ENCODE assay signal across 8 cellular contexts in the genomic region with DNA sequence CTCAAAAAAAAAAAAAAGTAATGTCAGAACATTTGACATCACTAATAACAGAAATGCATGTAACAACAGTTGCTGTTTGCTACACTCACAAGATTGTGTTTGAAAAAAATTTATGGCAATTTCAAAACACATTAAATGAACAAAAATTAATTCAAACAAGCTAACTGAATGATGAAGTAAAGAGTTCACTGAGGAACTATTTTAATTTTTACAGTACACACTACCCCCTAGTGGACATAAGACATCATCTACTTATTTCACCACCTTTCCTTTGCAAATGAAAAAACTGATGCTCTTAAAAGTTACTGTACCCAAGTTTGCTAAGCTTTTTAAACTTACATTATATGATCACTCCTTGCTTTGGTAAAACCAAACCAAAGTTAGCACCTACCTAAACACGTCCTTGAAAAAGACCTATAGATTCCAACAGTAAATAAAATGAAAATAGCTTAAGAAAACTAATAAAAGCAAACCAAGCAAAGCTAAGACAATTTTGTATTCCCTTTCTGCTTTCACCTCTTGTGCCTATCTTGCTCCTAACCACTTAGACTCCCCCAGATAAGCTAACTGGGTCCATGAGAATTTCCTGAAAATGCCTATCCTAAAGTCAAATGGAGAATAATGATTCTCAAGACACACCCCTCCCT. TPM values are rescaled to one million over a fixed set of nuclear protein-coding genes. Genes with fewer than 3 reads are reported as not detected.
DNase-seq lines count a peak whose midpoint lies in the region; ATAC-seq and TF ChIP-seq lines count a peak whose summit lies in the region.

No MANE protein-coding gene starts in this region.

- H3K27ac Mint-ChIP-seq in CD4-positive, alpha-beta T cell = peak overlapping the region; percentile 31

- H3K27me3 ChIP-seq in CD4-positive, alpha-beta T cell (ENCODE audit: control insufficient read depth, insufficient read depth, low read length) = no peaks in the 10 kb centered on the region
- H3K27me3 ChIP-seq in GM23248 (replicated peaks; ENCODE audit: insufficient read depth) = no peaks in the 10 kb centered on the region
- no peaks in the 10 kb centered on the region for H3K27me3 ChIP-seq in lower lobe of right lung (ENCODE audit: low read depth)

- H3K36me3 ChIP-seq in GM23248 (ENCODE audit: low read depth) (no peaks in the 10 kb centered on the region), lower lobe of right lung (no peaks in the 10 kb centered on the region)

- H3K9me3 Mint-ChIP-seq in CD4-positive, alpha-beta T cell = no peaks in the 10 kb centered on the region

- H3K9me2 ChIP-seq in GM23248 (ENCODE audit: insufficient read depth) = no peaks in the 10 kb centered on the region

- POLR2A ChIA-PET in CD4-positive, alpha-beta T cell (lab: Charles Lee) = interaction anchor here (0.8 to 2.4 kb wide), 8 partner anchors 9 to 490 kb away, joined by 3 to 18 read pairs (median 5); a partner anchor contains a TSS

- 0 to 2% methylated on average over 1 of the region's 1 CpG for WGBS in GM23248 (ENCODE audit: low coverage in 1 of 2, low lambda C conversion rate in 2 of 2, missing lambda C conversion rate in 2 of 2), 2 experiments

- H3K27ac ChIP-seq in CD4-positive, alpha-beta T cell (ENCODE audit: low read depth, low read length) = no peak overlapping the region
- H3K27ac ChIP-seq in GM23248 = 0 out of 2 replicates have a peak overlapping the region, but pooled peaks have one; percentile 0
- H3K27ac ChIP-seq in lower lobe of right lung = no peak overlapping the region

- peak overlapping the region; percentile 5 for H3K4me3 Mint-ChIP-seq in CD4-positive, alpha-beta T cell

- peaks cover 2% of the 10 kb centered on the region for H3K36me3 Mint-ChIP-seq in CD4-positive, alpha-beta T cell (ENCODE audit: low read depth)

- TF ChIP-seq CTCF in CD4-positive, alpha-beta T cell (IDR thresholded peaks at IDR 0.05) = peak; percentile 76
- peak; percentile 71 for TF ChIP-seq CTCF in lower lobe of right lung (IDR thresholded peaks at IDR 0.05)

- H3K4me1 Mint-ChIP-seq in CD4-positive, alpha-beta T cell (ENCODE audit: low read depth) = peaks cover 91% of the 10 kb centered on the region

- peaks cover 32% of the 10 kb centered on the region for H3F3A ChIP-seq in GM23248 (ENCODE audit: insufficient read depth)

- H3K4me3 ChIP-seq in GM23248 = peak overlapping the region; percentile 46
- H3K4me3 ChIP-seq in lower lobe of right lung = no peak overlapping the region

- H4K20me1 ChIP-seq in GM23248 (ENCODE audit: insufficient read depth) = peaks cover 7% of the 10 kb centered on the region; the same call in 1 of the 2 replicates

- H2AFZ ChIP-seq in GM23248 = no peak overlapping the region

- no peaks in the 10 kb centered on the region for H3K9me3 ChIP-seq in CD4-positive, alpha-beta T cell (ENCODE audit: control insufficient read depth, low read length)
- H3K9me3 ChIP-seq in GM23248 (ENCODE audit: low read depth) = no peaks in the 10 kb centered on the region
- no peaks in the 10 kb centered on the region for H3K9me3 ChIP-seq in lower lobe of right lung

- peak overlapping the region; percentile 53 for H3K4me2 ChIP-seq in GM23248 (ENCODE audit: unreplicated experiment)

- H3K9ac ChIP-seq in GM23248 = peak overlapping the region; percentile 39

- no peak for DNase-seq in CD4-positive, alpha-beta T cell
- DNase-seq in GM23248 (peak; percentile 75), NCI-H82 treated with DMSO at 0.1 percent for 48 hours (lab: John Stamatoyannopoulos, UW; ENCODE audit: unreplicated experiment) (peak; percentile 41), lower lobe of right lung (no peak)
- DNase-seq in central memory CD4-positive, alpha-beta T cell = peak; percentile 43

- peaks cover 52% of the 10 kb centered on the region for H3K4me1 ChIP-seq in GM23248 (ENCODE audit: insufficient read depth)
- peaks cover 59% of the 10 kb centered on the region for H3K4me1 ChIP-seq in lower lobe of right lung

- H3K79me2 ChIP-seq in GM23248 (ENCODE audit: insufficient read depth) = peaks cover 100% of the 10 kb centered on the region

- ATAC-seq in CD4-positive, alpha-beta T cell (ENCODE audit: poor library complexity) = peak; percentile 74
- ATAC-seq in lower lobe of right lung (peak; percentile 58 to 74), GM18520 (IDR thresholded peaks at IDR 0.05; ENCODE audit: unreplicated experiment) (no peak), GM21576 (IDR thresholded peaks at IDR 0.05; ENCODE audit: unreplicated experiment) (no peak), HG03159 (IDR thresholded peaks at IDR 0.05; ENCODE audit: unreplicated experiment) (no peak)

- in situ Hi-C loops in GM23248 (cut with MboI) = no loop called here

- intact Hi-C loops in CD4-positive, alpha-beta T cell (cut with DNase I, micrococcal nuclease) = loop anchor here (1.0 to 10.0 kb wide), 5 partner anchors 322 to 632 kb away; a partner anchor contains a TSS
- intact Hi-C loops in lower lobe of right lung (cut with DNase I) = no loop called here

- no peaks in the 10 kb centered on the region for H3K27me3 Mint-ChIP-seq in CD4-positive, alpha-beta T cell

- CTCF ChIA-PET in CD4-positive, alpha-beta T cell (lab: Charles Lee) = interaction anchor here (0.6 to 2.6 kb wide), 18 partner anchors 9 to 634 kb away, joined by 3 to 13 read pairs (median 5); a partner anchor contains a TSS

RNA-seq across cellular contexts. Expression of a gene that starts 22.2 kb away (rescaled TPM):
- total RNA-seq in CD4-positive, alpha-beta T cell = 100 to 1,000 TPM in 1 of 2 experiments, 10 to 100 TPM in 1; 89.8 to 101 TPM
- 30.2 and 104 TPM in 2 replicates for total RNA-seq in GM23248 (2014; rRNA removed; shearing (Covaris generic))
- polyA plus RNA-seq in GM23248 (2016; fragmentation: Nextera tagmentation; extraction: Ambion mirVana) = 175 and 178 TPM in 2 replicates
- total RNA-seq in lower lobe of right lung = 65.7 TPM

RNA-seq across cellular contexts. Expression of a gene that starts 41.8 kb away (rescaled TPM):
- total RNA-seq in CD4-positive, alpha-beta T cell = 10 to 100 TPM; 86.7 to 92.3 TPM
- 42.9 and 47.8 TPM in 2 replicates for total RNA-seq in GM23248 (2014; rRNA removed; shearing (Covaris generic))
- 36.7 and 37.2 TPM in 2 replicates for polyA plus RNA-seq in GM23248 (2016; fragmentation: Nextera tagmentation; extraction: Ambion mirVana)
- 56.8 TPM for total RNA-seq in lower lobe of right lung

RNA-seq across cellular contexts. Expression of a gene that starts 47.8 kb away (rescaled TPM):
- 10 to 100 TPM; 39.0 to 39.3 TPM for total RNA-seq in CD4-positive, alpha-beta T cell
- 69.2 and 75.0 TPM in 2 replicates for total RNA-seq in GM23248 (2014; rRNA removed; shearing (Covaris generic))
- 87.2 and 91.5 TPM in 2 replicates for polyA plus RNA-seq in GM23248 (2016; fragmentation: Nextera tagmentation; extraction: Ambion mirVana)
- 44.4 TPM for total RNA-seq in lower lobe of right lung

Comparison
In these comparisons a context has a peak if more than half of its experiments do, and no peak if none do; other contexts are left out.
1. ATAC-seq: peak in CD4-positive, alpha-beta T cell (single experiment) and lower lobe of right lung (2 of 2); none in GM18520 (single experiment), GM21576 (single experiment) and HG03159 (single experiment).
2. DNase-seq: peak in GM23248 (single experiment), NCI-H82 treated with DMSO at 0.1 percent for 48 hours (single experiment) and central memory CD4-positive, alpha-beta T cell (single experiment); none in CD4-positive, alpha-beta T cell (0 of 10) and lower lobe of right lung (single experiment).